28 cellular contexts compared by ENCODE assay signal in genomic region chr6:109028439-109028838, GRCh38.
"Had no signal": no experiment of that assay in that cellular context is flagged by ENCODE, and none has a peak within 500 bp of the region (broad histone marks: within the 10 kb centered on the region; RNA-seq: fewer than 3 reads in every experiment).

No MANE protein-coding gene starts in this region.

- H3K27me3 ChIP-seq: neutrophil, pancreas, right lobe of liver, sigmoid colon, spleen, stomach, thyroid gland, tibial nerve, upper lobe of right lung, uterus had no signal

- H3K4me3 ChIP-seq: pancreas, prostate gland, right lobe of liver, sigmoid colon, skin epidermis, smooth muscle cell, spleen, stomach, thoracic aorta, thyroid gland, tibial nerve, upper lobe of right lung, uterus had no signal

- H3K4me2 ChIP-seq: smooth muscle cell had no signal

- ATAC-seq: naive thymus-derived CD8-positive, alpha-beta T cell; natural killer cell treated with Interleukin-12 subunit alpha and Interleukin-12 subunit beta and Interleukin-15 and Interleukin-18, amount 100 ng/mL, for 72 hours; pancreas; right cardiac atrium; right lobe of liver; stimulated activated memory B cell treated with anti-CD40 and anti-IgM and Interleukin-4, amounts not matched to agents 10 μg/mL and 1 μg/mL and 100 μg/mL, for 72 hours; upper lobe of right lung had no signal

- DNase-seq: naive B cell; naive thymus-derived CD8-positive, alpha-beta T cell; nephron progenitor cell; nucleus accumbens; pancreas; right cardiac atrium; right lobe of liver; sigmoid colon; spleen; stimulated activated CD4-positive, alpha-beta T cell treated with anti-CD3 and anti-CD28 coated beads, Interleukin-12 subunit alpha, Interleukin-12 subunit beta, amount 100 ng/mL, for 4 hours; stimulated activated CD4-positive, alpha-beta T cell treated with anti-CD3 and anti-CD28 coated beads, Interleukin-1b, Interleukin-23, amount 100 ng/mL, for 48 hours; stimulated activated CD4-positive, alpha-beta T cell treated with anti-CD3 and anti-CD28 coated beads, Interleukin-4, amount 100 ng/mL, for 1 hour; stimulated activated CD4-positive, alpha-beta T cell treated with anti-CD3 and anti-CD28 coated beads, Interleukin-4, amount 100 ng/mL, for 4 hours; stimulated activated CD8-positive, alpha-beta memory T cell treated with anti-CD3 and anti-CD28 coated beads, Interleukin-4, amount 100 ng/mL, for 48 hours; stimulated activated naive CD4-positive, alpha-beta T cell treated with Interleukin-2 at 50 U/mL for 16 hours; stomach; thyroid gland; trophoblast cell; upper lobe of right lung; uterus had no signal

- H3K4me1 ChIP-seq: pancreas, prostate gland, right lobe of liver, tibial nerve, upper lobe of right lung, uterus had no signal

- H3K9me3 ChIP-seq: neutrophil, pancreas, prostate gland, right lobe of liver, sigmoid colon, stomach, thoracic aorta, thyroid gland, upper lobe of right lung, uterus had no signal

- H3K36me3 ChIP-seq: neutrophil, pancreas, prostate gland, right lobe of liver, sigmoid colon, spleen, stomach, thoracic aorta, thyroid gland, tibial nerve, upper lobe of right lung, uterus had no signal

- H3K27ac ChIP-seq: neutrophil, pancreas, prostate gland, right lobe of liver, sigmoid colon, skin epidermis, spleen, stomach, thoracic aorta, thyroid gland, tibial nerve, upper lobe of right lung, uterus had no signal
